ENCODE assay signal across 21 cellular contexts in the genomic region with DNA sequence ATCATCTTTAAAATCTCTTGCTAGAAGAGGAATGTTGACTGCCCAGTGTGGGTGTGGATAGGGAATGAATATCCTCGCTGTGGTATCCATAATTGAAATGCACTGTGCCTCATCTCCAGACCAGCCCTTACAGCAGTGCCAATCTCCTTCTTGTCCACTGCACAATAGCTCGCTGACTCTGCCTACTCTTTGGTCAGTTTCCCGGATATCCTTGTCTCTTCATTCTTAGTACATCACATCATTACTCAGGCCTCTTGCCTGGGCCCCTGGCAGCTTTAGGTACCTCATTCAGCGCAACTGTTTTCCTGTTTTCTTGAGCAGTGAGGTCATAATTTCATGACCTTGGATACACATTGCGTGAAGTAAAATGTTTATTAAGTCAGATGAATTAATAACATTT.
"Had no signal": no experiment of that assay in that cellular context is flagged by ENCODE, and none has a peak within 500 bp of the region (broad histone marks: within the 10 kb centered on the region; RNA-seq: fewer than 3 reads in every experiment).

No MANE protein-coding gene starts in this region.

- H3K9me3 Mint-ChIP-seq: effector memory CD8-positive, alpha-beta T cell; naive B cell; nephron; stimulated activated memory B cell treated with anti-CD40 and anti-IgM and Interleukin-4, amounts not matched to agents 10 μg/mL and 1 μg/mL and 100 μg/mL, for 72 hours; stimulated activated naive CD8-positive, alpha-beta T cell treated with anti-CD3 and anti-CD28 coated beads, Interleukin-15, Interleukin-2, amounts not matched to agents 100 ng/mL and 50 ng/mL, for 24 hours had no signal

- H3K4me3 ChIP-seq: esophagus squamous epithelium, heart right ventricle, left lung, lower lobe of right lung, psoas muscle, spleen, tibial artery had no signal

- H3K9me3 ChIP-seq: esophagus squamous epithelium, heart right ventricle, left lung, lower lobe of right lung, psoas muscle, spleen, tibial artery had no signal

- H3K27ac Mint-ChIP-seq: effector memory CD8-positive, alpha-beta T cell; naive B cell; nephron; stimulated activated memory B cell treated with anti-CD40 and anti-IgM and Interleukin-4, amounts not matched to agents 10 μg/mL and 1 μg/mL and 100 μg/mL, for 72 hours; stimulated activated naive CD8-positive, alpha-beta T cell treated with anti-CD3 and anti-CD28 coated beads, Interleukin-15, Interleukin-2, amounts not matched to agents 100 ng/mL and 50 ng/mL, for 24 hours had no signal

- ATAC-seq: effector memory CD8-positive, alpha-beta T cell; heart right ventricle; left lung; psoas muscle; sciatic nerve; stimulated activated memory B cell treated with anti-CD40 and anti-IgM and Interleukin-4, amounts not matched to agents 10 μg/mL and 1 μg/mL and 100 μg/mL, for 72 hours had no signal

- H3K4me1 Mint-ChIP-seq: nephron had no signal

- DNase-seq: cerebellar nuclear complex; effector memory CD8-positive, alpha-beta T cell; esophagus squamous epithelium; heart right ventricle; hypothalamus; islet precursor cell; left lung; lower lobe of right lung; mesendoderm; naive B cell; occipital lobe; psoas muscle; spleen; stimulated activated CD4-positive, alpha-beta T cell treated with anti-CD3 and anti-CD28 coated beads, Interleukin-15, amount 100 ng/mL, for 24 hours; stimulated activated CD4-positive, alpha-beta T cell treated with anti-CD3 and anti-CD28 coated beads, Interleukin-1b, Interleukin-23, amount 100 ng/mL, for 48 hours; stimulated activated CD4-positive, alpha-beta T cell treated with anti-CD3 and anti-CD28 coated beads, Interleukin-4, amount 100 ng/mL, for 24 hours; tibial artery had no signal

- H3K36me3 ChIP-seq: esophagus squamous epithelium, heart right ventricle, left lung, lower lobe of right lung, spleen, tibial artery had no signal

- H3K27ac ChIP-seq: esophagus squamous epithelium, heart right ventricle, lower lobe of right lung, psoas muscle, spleen, tibial artery had no signal

- H3K36me3 Mint-ChIP-seq: naive B cell; stimulated activated memory B cell treated with anti-CD40 and anti-IgM and Interleukin-4, amounts not matched to agents 10 μg/mL and 1 μg/mL and 100 μg/mL, for 72 hours had no signal

- H3K27me3 Mint-ChIP-seq: effector memory CD8-positive, alpha-beta T cell; stimulated activated memory B cell treated with anti-CD40 and anti-IgM and Interleukin-4, amounts not matched to agents 10 μg/mL and 1 μg/mL and 100 μg/mL, for 72 hours; stimulated activated naive CD8-positive, alpha-beta T cell treated with anti-CD3 and anti-CD28 coated beads, Interleukin-15, Interleukin-2, amounts not matched to agents 100 ng/mL and 50 ng/mL, for 24 hours had no signal

- H3K27me3 ChIP-seq: esophagus squamous epithelium, heart right ventricle, left lung, spleen, tibial artery had no signal

- H3K4me3 Mint-ChIP-seq: effector memory CD8-positive, alpha-beta T cell; naive B cell; nephron; stimulated activated memory B cell treated with anti-CD40 and anti-IgM and Interleukin-4, amounts not matched to agents 10 μg/mL and 1 μg/mL and 100 μg/mL, for 72 hours; stimulated activated naive CD8-positive, alpha-beta T cell treated with anti-CD3 and anti-CD28 coated beads, Interleukin-15, Interleukin-2, amounts not matched to agents 100 ng/mL and 50 ng/mL, for 24 hours had no signal

- H3K4me1 ChIP-seq: psoas muscle, tibial artery had no signal
